ENCODE assay signal across 13 cellular contexts in the genomic region with DNA sequence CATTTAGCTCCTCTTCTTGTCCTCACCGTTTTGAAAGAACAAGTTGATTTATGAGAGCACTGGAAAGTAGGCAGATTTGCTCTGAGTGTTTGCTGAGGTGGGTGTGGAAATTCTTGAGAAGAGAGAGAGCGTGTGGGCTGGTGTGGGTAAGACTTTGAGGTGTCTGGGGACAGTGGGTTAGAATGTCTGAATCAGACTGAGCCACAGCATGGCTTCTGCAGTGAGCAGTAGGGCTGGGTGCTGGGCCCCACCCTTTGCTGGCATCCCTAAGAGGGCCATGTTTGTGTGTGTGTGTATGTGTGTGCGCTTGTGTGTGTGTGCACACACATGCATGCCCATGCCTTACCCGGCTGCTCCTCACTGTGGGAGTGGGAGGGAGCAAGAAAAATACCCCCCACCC.
DNase-seq lines count a peak whose midpoint lies in the region; ATAC-seq lines count a peak whose summit lies in the region.
"Had no signal": no experiment of that assay in that cellular context is flagged by ENCODE, and none has a peak within 500 bp of the region (broad histone marks: within the 10 kb centered on the region; RNA-seq: fewer than 3 reads in every experiment).

No MANE protein-coding gene starts in this region.

- H3K4me3 ChIP-seq in BLaER1 treated with 17β-estradiol and CSF1 and Interleukin-3, amounts not matched to agents 10 nM and 100 nM, result no peak overlapping the region

- ATAC-seq in GM18520 (IDR thresholded peaks at IDR 0.05; ENCODE audit: unreplicated experiment), result no peak
- ATAC-seq: CD8-positive, alpha-beta T cell had no signal

- no peaks in the 10 kb centered on the region for H3K27me3 ChIP-seq in BLaER1 treated with 17β-estradiol and CSF1 and Interleukin-3, amounts not matched to agents 10 nM and 100 nM

- H3K36me3 ChIP-seq in BLaER1 treated with 17β-estradiol and CSF1 and Interleukin-3, amounts not matched to agents 10 nM and 100 nM, result peaks cover 0 to 18% (median 0%) of the 10 kb centered on the region in 11 experiments; a peak in 2 of 22 replicates

- no peaks in the 10 kb centered on the region for H4K20me1 ChIP-seq in BLaER1 treated with 17β-estradiol and CSF1 and Interleukin-3, amounts not matched to agents 10 nM and 100 nM

- H3K4me1 ChIP-seq in BLaER1 treated with 17β-estradiol and CSF1 and Interleukin-3, amounts not matched to agents 10 nM and 100 nM, result peaks cover 19 to 29% (median 23%) of the 10 kb centered on the region in 10 experiments

- intact Hi-C loops in posterior vena cava (cut with DNase I), result no loop called here

- H3K27ac ChIP-seq in BLaER1 treated with 17β-estradiol and CSF1 and Interleukin-3, amounts not matched to agents 10 nM and 100 nM, result peak overlapping the region in 3 of 11 experiments; percentile 3 to 33 (median 26); a peak in 3 of 22 replicates
- no peak overlapping the region for H3K27ac ChIP-seq in substantia nigra (ENCODE audit: low read depth, low read length, poor library complexity, severe bottlenecking)

- peak; percentile 5 to 10 for DNase-seq in activated CD4-positive, alpha-beta T cell treated with anti-CD3 and anti-CD28 coated beads, Interleukin-2, amount 50 U/mL, for 4 hours
- peak; percentile 61 for DNase-seq in fibroblast of peridontal ligament (ENCODE audit: extremely low read depth)
- DNase-seq in stimulated activated CD4-positive, alpha-beta T cell treated with anti-CD3 and anti-CD28 coated beads, Interleukin-2, amount 100 ng/mL, for 24 hours, result peak; percentile 48 to 56
- DNase-seq in substantia nigra (lab: John Stamatoyannopoulos, UW), result no peak
- no peak for DNase-seq in posterior vena cava (ENCODE audit: low spot score)
- DNase-seq in RKO (ENCODE audit: low spot score), result no peak
- DNase-seq: activated effector memory CD4-positive, alpha-beta T cell treated with anti-CD3 and anti-CD28 coated beads, Interleukin-2, amount 50 U/mL, for 16 hours; CD8-positive, alpha-beta T cell; H7; kidney; NCI-H2029 had no signal

- peaks cover 25 to 35% (median 31%) of the 10 kb centered on the region in 11 experiments for H3K9me3 ChIP-seq in BLaER1 treated with 17β-estradiol and CSF1 and Interleukin-3, amounts not matched to agents 10 nM and 100 nM (replicated peaks in 1 of 11)

- H3K9ac ChIP-seq in BLaER1 treated with 17β-estradiol and CSF1 and Interleukin-3, amounts not matched to agents 10 nM and 100 nM, result no peak overlapping the region

- peak overlapping the region in 10 of 11 experiments; percentile 2 to 66 (median 42); a peak in 14 of 22 replicates for H3K4me2 ChIP-seq in BLaER1 treated with 17β-estradiol and CSF1 and Interleukin-3, amounts not matched to agents 10 nM and 100 nM

Comparison
In these comparisons a context has a peak if more than half of its experiments do, and no peak if none do; other contexts are left out.
1. DNase-seq: peak in activated CD4-positive, alpha-beta T cell treated with anti-CD3 and anti-CD28 coated beads, Interleukin-2, amount 50 U/mL, for 4 hours (2 of 2), fibroblast of peridontal ligament (single experiment) and stimulated activated CD4-positive, alpha-beta T cell treated with anti-CD3 and anti-CD28 coated beads, Interleukin-2, amount 100 ng/mL, for 24 hours (2 of 2); none in substantia nigra (0 of 49), posterior vena cava (single experiment) and RKO (single experiment).